ENCODE assay signal across 39 cellular contexts in the genomic region with DNA sequence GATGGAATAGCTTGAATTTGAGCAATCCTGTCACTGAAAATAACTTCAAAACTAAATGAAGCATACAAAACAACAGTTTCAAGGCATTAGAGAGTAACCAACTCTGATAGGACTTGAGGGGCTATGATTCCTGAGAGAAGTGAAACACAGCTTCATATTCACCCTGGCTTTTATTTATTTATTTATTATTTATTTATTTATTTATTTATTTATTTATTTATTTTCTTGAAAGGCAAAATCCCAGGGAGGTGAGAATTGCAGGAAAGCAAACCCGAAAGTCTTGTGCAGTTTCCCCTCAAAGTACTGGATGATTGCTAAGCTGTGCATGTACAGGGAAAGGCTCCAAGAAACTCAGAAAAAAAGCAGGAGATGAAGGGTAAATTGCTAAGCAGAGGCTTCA.
"Had no signal": no experiment of that assay in that cellular context is flagged by ENCODE, and none has a peak within 500 bp of the region (broad histone marks: within the 10 kb centered on the region; RNA-seq: fewer than 3 reads in every experiment).

No MANE protein-coding gene starts in this region.

- H3K9me3 Mint-ChIP-seq: activated naive CD4-positive, alpha-beta T cell treated with anti-CD3 and anti-CD28 coated beads for 36 hours; activated naive CD4-positive, alpha-beta T cell treated with anti-CD3 and anti-CD28 coated beads, Interleukin-2, amount 10 ng/mL, durations not matched to agents 7 days and 5 days; activated naive CD4-positive, alpha-beta T cell treated with anti-CD3 and anti-CD28 coated beads, Interleukin-2, amount 50 U/mL, for 24 hours; activated naive CD4-positive, alpha-beta T cell treated with anti-CD3 and anti-CD28 coated beads, Interleukin-2, amount 50 U/mL, for 72 hours; activated naive CD8-positive, alpha-beta T cell treated with anti-CD3 and anti-CD28 coated beads for 36 hours; activated naive CD8-positive, alpha-beta T cell treated with anti-CD3 and anti-CD28 coated beads, Interleukin-2, amount 10 ng/mL, durations not matched to agents 7 days and 5 days; activated naive CD8-positive, alpha-beta T cell treated with anti-CD3 and anti-CD28 coated beads, Interleukin-2, amount 50 U/mL, for 24 hours; activated T-cell treated with anti-CD3 and anti-CD28 coated beads, Interleukin-2, amount 50 U/mL, for 24 hours; activated T-cell treated with anti-CD3 and anti-CD28 coated beads, Interleukin-2, amount 50 U/mL, for 4 hours; activated T-helper 1 cell treated with anti-CD3 and anti-CD28 coated beads, Interleukin-12 subunit alpha, Interleukin-12 subunit beta, Interleukin-2, Interleukin-4 antibody, amounts not matched to agents 30 ng/mL and 10 ng/mL and 1 ng/mL, durations not matched to agents 14 hours and 24 hours and 36 hours; activated T-helper 17 cell treated with anti-CD3 and anti-CD28 coated beads, Interleukin-2, amount 50 U/mL, for 72 hours; activated T-helper 2 cell treated with anti-CD3 and anti-CD28 coated beads, Interferon-gamma antibody, Interleukin-2, Interleukin-4, amounts not matched to agents 10 μg/mL and 5 μg/mL and 100 μg/mL, durations not matched to agents 14 hours and 24 hours and 36 hours had no signal

- H3K9me3 ChIP-seq: adrenal gland, ascending aorta, body of pancreas, breast epithelium had no signal

- H3K4me3 ChIP-seq: adrenal gland, ascending aorta, body of pancreas, breast epithelium, cardiac muscle cell had no signal

- H3K4me1 ChIP-seq: adrenal gland, ascending aorta, body of pancreas, breast epithelium had no signal

- ATAC-seq: activated naive CD4-positive, alpha-beta T cell treated with anti-CD3 and anti-CD28 coated beads, Interleukin-2, amount 50 U/mL, for 72 hours; activated naive CD8-positive, alpha-beta T cell treated with anti-CD3 and anti-CD28 coated beads, Interleukin-2, amount 50 U/mL, for 24 hours; activated T-cell treated with anti-CD3 and anti-CD28 coated beads, Interleukin-2, amount 50 U/mL, for 4 hours; activated T-cell treated with anti-CD3 and anti-CD28 coated beads, Interleukin-2, amount 50 U/mL, for 72 hours; activated T-helper 17 cell treated with anti-CD3 and anti-CD28 coated beads, Interleukin-2, amount 50 U/mL, for 72 hours; body of pancreas had no signal

- H3K27me3 Mint-ChIP-seq: activated naive CD4-positive, alpha-beta T cell treated with anti-CD3 and anti-CD28 coated beads, Interleukin-2, amount 50 U/mL, for 24 hours; activated naive CD8-positive, alpha-beta T cell; activated naive CD8-positive, alpha-beta T cell treated with anti-CD3 and anti-CD28 coated beads for 36 hours; activated naive CD8-positive, alpha-beta T cell treated with anti-CD3 and anti-CD28 coated beads, Interleukin-2, amount 10 ng/mL, durations not matched to agents 7 days and 5 days; activated naive CD8-positive, alpha-beta T cell treated with anti-CD3 and anti-CD28 coated beads, Interleukin-2, amount 50 U/mL, for 24 hours; activated T-cell treated with anti-CD3 and anti-CD28 coated beads, Interleukin-2, amount 50 U/mL, for 24 hours; activated T-helper 17 cell treated with anti-CD3 and anti-CD28 coated beads, Interleukin-2, amount 50 U/mL, for 72 hours; central memory CD8-positive, alpha-beta T cell had no signal

- H3K36me3 Mint-ChIP-seq: activated naive CD4-positive, alpha-beta T cell treated with anti-CD3 and anti-CD28 coated beads, Interleukin-2, amount 10 ng/mL, durations not matched to agents 7 days and 5 days; activated naive CD4-positive, alpha-beta T cell treated with anti-CD3 and anti-CD28 coated beads, Interleukin-2, amount 50 U/mL, for 24 hours; activated naive CD4-positive, alpha-beta T cell treated with anti-CD3 and anti-CD28 coated beads, Interleukin-2, amount 50 U/mL, for 72 hours; activated naive CD8-positive, alpha-beta T cell; activated naive CD8-positive, alpha-beta T cell treated with anti-CD3 and anti-CD28 coated beads for 36 hours; activated naive CD8-positive, alpha-beta T cell treated with anti-CD3 and anti-CD28 coated beads, Interleukin-2, amount 10 ng/mL, durations not matched to agents 7 days and 5 days; brain had no signal

- H3K4me3 Mint-ChIP-seq: activated naive CD4-positive, alpha-beta T cell treated with anti-CD3 and anti-CD28 coated beads for 36 hours; activated naive CD4-positive, alpha-beta T cell treated with anti-CD3 and anti-CD28 coated beads, Interleukin-2, amount 10 ng/mL, durations not matched to agents 7 days and 5 days; activated naive CD4-positive, alpha-beta T cell treated with anti-CD3 and anti-CD28 coated beads, Interleukin-2, amount 50 U/mL, for 24 hours; activated naive CD8-positive, alpha-beta T cell; activated naive CD8-positive, alpha-beta T cell treated with anti-CD3 and anti-CD28 coated beads for 36 hours; activated naive CD8-positive, alpha-beta T cell treated with anti-CD3 and anti-CD28 coated beads, Interleukin-2, amount 10 ng/mL, durations not matched to agents 7 days and 5 days; activated naive CD8-positive, alpha-beta T cell treated with anti-CD3 and anti-CD28 coated beads, Interleukin-2, amount 50 U/mL, for 24 hours; activated T-cell treated with anti-CD3 and anti-CD28 coated beads, Interleukin-2, amount 50 U/mL, for 24 hours; activated T-cell treated with anti-CD3 and anti-CD28 coated beads, Interleukin-2, amount 50 U/mL, for 4 hours; activated T-cell treated with anti-CD3 and anti-CD28 coated beads, Interleukin-2, amount 50 U/mL, for 72 hours; activated T-helper 1 cell treated with anti-CD3 and anti-CD28 coated beads, Interleukin-12 subunit alpha, Interleukin-12 subunit beta, Interleukin-2, Interleukin-4 antibody, amounts not matched to agents 30 ng/mL and 10 ng/mL and 1 ng/mL, durations not matched to agents 14 hours and 24 hours and 36 hours; activated T-helper 17 cell treated with anti-CD3 and anti-CD28 coated beads, Interleukin-2, amount 50 U/mL, for 72 hours; brain; central memory CD8-positive, alpha-beta T cell had no signal

- H3K36me3 ChIP-seq: adrenal gland, ascending aorta, brain microvascular endothelial cell, breast epithelium, cardiac muscle cell had no signal

- H3K4me1 Mint-ChIP-seq: activated naive CD4-positive, alpha-beta T cell treated with anti-CD3 and anti-CD28 coated beads, Interleukin-2, amount 10 ng/mL, durations not matched to agents 7 days and 5 days; activated naive CD4-positive, alpha-beta T cell treated with anti-CD3 and anti-CD28 coated beads, Interleukin-2, amount 50 U/mL, for 24 hours; activated naive CD8-positive, alpha-beta T cell treated with anti-CD3 and anti-CD28 coated beads for 36 hours; activated naive CD8-positive, alpha-beta T cell treated with anti-CD3 and anti-CD28 coated beads, Interleukin-2, amount 10 ng/mL, durations not matched to agents 7 days and 5 days; activated naive CD8-positive, alpha-beta T cell treated with anti-CD3 and anti-CD28 coated beads, Interleukin-2, amount 50 U/mL, for 24 hours; activated T-helper 17 cell treated with anti-CD3 and anti-CD28 coated beads, Interleukin-2, amount 50 U/mL, for 72 hours; central memory CD8-positive, alpha-beta T cell had no signal

- H3K27ac ChIP-seq: adrenal gland, ascending aorta, body of pancreas, brain microvascular endothelial cell, breast epithelium, cardiac muscle cell had no signal

- H3K27ac Mint-ChIP-seq: activated naive CD4-positive, alpha-beta T cell treated with anti-CD3 and anti-CD28 coated beads for 36 hours; activated naive CD4-positive, alpha-beta T cell treated with anti-CD3 and anti-CD28 coated beads, Interleukin-2, amount 10 ng/mL, durations not matched to agents 7 days and 5 days; activated naive CD4-positive, alpha-beta T cell treated with anti-CD3 and anti-CD28 coated beads, Interleukin-2, amount 50 U/mL, for 24 hours; activated naive CD8-positive, alpha-beta T cell; activated naive CD8-positive, alpha-beta T cell treated with anti-CD3 and anti-CD28 coated beads for 36 hours; activated naive CD8-positive, alpha-beta T cell treated with anti-CD3 and anti-CD28 coated beads, Interleukin-2, amount 10 ng/mL, durations not matched to agents 7 days and 5 days; activated naive CD8-positive, alpha-beta T cell treated with anti-CD3 and anti-CD28 coated beads, Interleukin-2, amount 50 U/mL, for 24 hours; activated T-cell treated with anti-CD3 and anti-CD28 coated beads, Interleukin-2, amount 50 U/mL, for 24 hours; activated T-cell treated with anti-CD3 and anti-CD28 coated beads, Interleukin-2, amount 50 U/mL, for 72 hours; activated T-helper 1 cell treated with anti-CD3 and anti-CD28 coated beads, Interleukin-12 subunit alpha, Interleukin-12 subunit beta, Interleukin-2, Interleukin-4 antibody, amounts not matched to agents 30 ng/mL and 10 ng/mL and 1 ng/mL, durations not matched to agents 14 hours and 24 hours and 36 hours; activated T-helper 17 cell treated with anti-CD3 and anti-CD28 coated beads, Interleukin-2, amount 50 U/mL, for 72 hours; activated T-helper 2 cell treated with anti-CD3 and anti-CD28 coated beads, Interferon-gamma antibody, Interleukin-2, Interleukin-4, amounts not matched to agents 10 μg/mL and 5 μg/mL and 100 μg/mL, durations not matched to agents 14 hours and 24 hours and 36 hours had no signal

- FAIRE-seq: astrocyte, bronchial epithelial cell had no signal

- DNase-seq: activated effector memory CD4-positive, alpha-beta T cell treated with anti-CD3 and anti-CD28 coated beads, Interleukin-2, amount 50 U/mL, for 16 hours; activated effector memory CD4-positive, alpha-beta T cell treated with Interleukin-2 at 50 U/mL for 16 hours; activated gamma-delta T cell; activated gamma-delta T cell treated with Interleukin-2 at 50 U/mL for 16 hours; activated naive CD4-positive, alpha-beta T cell; activated naive CD4-positive, alpha-beta T cell treated with anti-CD3 and anti-CD28 coated beads for 36 hours; activated naive CD4-positive, alpha-beta T cell treated with anti-CD3 and anti-CD28 coated beads, Interleukin-2, amount 10 ng/mL, durations not matched to agents 7 days and 5 days; activated naive CD4-positive, alpha-beta T cell treated with anti-CD3 and anti-CD28 coated beads, Interleukin-2, amount 50 U/mL, for 16 hours; activated naive CD4-positive, alpha-beta T cell treated with Interleukin-2 at 50 U/mL for 16 hours; activated naive CD8-positive, alpha-beta T cell treated with anti-CD3 and anti-CD28 coated beads for 36 hours; activated naive CD8-positive, alpha-beta T cell treated with anti-CD3 and anti-CD28 coated beads, Interleukin-2, amount 10 ng/mL, durations not matched to agents 7 days and 5 days; activated naive CD8-positive, alpha-beta T cell treated with anti-CD3 and anti-CD28 coated beads, Interleukin-2, amount 50 U/mL, for 24 hours; activated T-cell treated with anti-CD3 and anti-CD28 coated beads, Interleukin-2, amount 50 U/mL, for 24 hours; activated T-cell treated with anti-CD3 and anti-CD28 coated beads, Interleukin-2, amount 50 U/mL, for 4 hours; activated T-cell treated with anti-CD3 and anti-CD28 coated beads, Interleukin-2, amount 50 U/mL, for 48 hours; activated T-cell treated with anti-CD3 and anti-CD28 coated beads, Interleukin-2, amount 50 U/mL, for 72 hours; adrenal gland; amniotic stem cell; amygdala; anterior cingulate cortex; aorta; body of pancreas; brain microvascular endothelial cell; caudate nucleus; central memory CD4-positive, alpha-beta T cell; cerebellar nuclear complex had no signal
